Comparison of ENCODE assay signal across 8 cellular contexts in genomic region chr17:75876938-75877751, GRCh38. TPM values are rescaled to one million over a fixed set of nuclear protein-coding genes. Genes with fewer than 3 reads are reported as not detected.
DNase-seq lines count a peak whose midpoint lies in the region; ATAC-seq and TF ChIP-seq lines count a peak whose summit lies in the region.

No MANE protein-coding gene starts in this region.

- H3K27ac ChIP-seq in Peyer's patch = peak overlapping the region; percentile 86 to 95 (median 92)
- peak overlapping the region; percentile 41 for H3K27ac ChIP-seq in brain microvascular endothelial cell

- H3K4me1 ChIP-seq in Peyer's patch = peaks cover 3 to 47% (median 29%) of the 10 kb centered on the region in 4 donors
- H3K4me1 ChIP-seq in iPS-15b (ENCODE audit: control insufficient read depth, insufficient read depth, low read length) = no peaks in the 10 kb centered on the region

- peak overlapping the region; percentile 59 to 74 (median 69) for H3K4me3 ChIP-seq in Peyer's patch
- peak overlapping the region; percentile 54 for H3K4me3 ChIP-seq in brain microvascular endothelial cell (ENCODE audit: low read depth, low read length)
- peak overlapping the region; percentile 82 for H3K4me3 ChIP-seq in iPS-15b (ENCODE audit: low read depth, low read length)

- no peaks in the 10 kb centered on the region for H3K9me3 Mint-ChIP-seq in activated CD4-positive, alpha-beta T cell treated with anti-CD3 and anti-CD28 coated beads, Interleukin-2, amount 10 ng/mL, durations not matched to agents 24 days and 14 days

- H3K9ac ChIP-seq in iPS-15b (ENCODE audit: low read depth, low read length) = peak overlapping the region; percentile 8

- peak; percentile 82 for DNase-seq in activated CD4-positive, alpha-beta T cell treated with anti-CD3 and anti-CD28 coated beads, Interleukin-2, amount 10 ng/mL, durations not matched to agents 24 days and 14 days
- DNase-seq in activated CD4-positive, alpha-beta T cell treated with anti-CD3 and anti-CD28 coated beads, Interleukin-2, amount 50 U/mL, for 4 hours = no peak
- peak; percentile 56 to 89 (median 82) for DNase-seq in Peyer's patch
- DNase-seq in brain microvascular endothelial cell = peak; percentile 84
- DNase-seq in renal cortical epithelial cell (ENCODE audit: low read depth) = peak; percentile 94
- no peak for DNase-seq in SIG-M5 treated with dmso at 0.1 percent for 504 hours (lab: John Stamatoyannopoulos, UW; ENCODE audit: unreplicated experiment)

- H3K27me3 ChIP-seq in Peyer's patch (no peaks in the 10 kb centered on the region), brain microvascular endothelial cell (replicated peaks) (no peaks in the 10 kb centered on the region), iPS-15b (ENCODE audit: control insufficient read depth, insufficient read depth, low read length) (peaks cover 15% of the 10 kb centered on the region)

- H3K36me3 ChIP-seq in Peyer's patch = peaks cover 0 to 18% (median 0%) of the 10 kb centered on the region in 3 donors
- no peaks in the 10 kb centered on the region for H3K36me3 ChIP-seq in brain microvascular endothelial cell (replicated peaks)
- no peaks in the 10 kb centered on the region for H3K36me3 ChIP-seq in iPS-15b (ENCODE audit: control insufficient read depth, insufficient read depth, low read length)

- peaks cover 10% of the 10 kb centered on the region for H3K27me3 Mint-ChIP-seq in activated CD4-positive, alpha-beta T cell treated with anti-CD3 and anti-CD28 coated beads, Interleukin-2, amount 10 ng/mL, durations not matched to agents 24 days and 14 days

- intact Hi-C loops in activated CD4-positive, alpha-beta T cell treated with anti-CD3 and anti-CD28 coated beads, Interleukin-2, amount 10 ng/mL, durations not matched to agents 24 days and 14 days (cut with micrococcal nuclease) = loop anchor here (1.0 to 2.0 kb wide), 3 partner anchors 13 to 22 kb away; partner anchors contain the start of genes TRIM65 and WBP2

- peaks cover 42% of the 10 kb centered on the region for H3K4me1 Mint-ChIP-seq in activated CD4-positive, alpha-beta T cell treated with anti-CD3 and anti-CD28 coated beads, Interleukin-2, amount 10 ng/mL, durations not matched to agents 24 days and 14 days

- no peaks in the 10 kb centered on the region for H3K9me3 ChIP-seq in Peyer's patch
- no peaks in the 10 kb centered on the region for H3K9me3 ChIP-seq in iPS-15b (ENCODE audit: control insufficient read depth, insufficient read depth, low read length)

- H3K36me3 Mint-ChIP-seq in activated CD4-positive, alpha-beta T cell treated with anti-CD3 and anti-CD28 coated beads, Interleukin-2, amount 10 ng/mL, durations not matched to agents 24 days and 14 days (ENCODE audit: low read depth) = no peaks in the 10 kb centered on the region

- TF ChIP-seq POLR2A in Peyer's patch (IDR thresholded peaks at IDR 0.05) = no peak

- peak overlapping the region; percentile 96 for H3K27ac Mint-ChIP-seq in activated CD4-positive, alpha-beta T cell treated with anti-CD3 and anti-CD28 coated beads, Interleukin-2, amount 10 ng/mL, durations not matched to agents 24 days and 14 days

- TF ChIP-seq CTCF in Peyer's patch (IDR thresholded peaks at IDR 0.05) = no peak
- TF ChIP-seq CTCF in brain microvascular endothelial cell (IDR thresholded peaks at IDR 0.05; ENCODE audit: low read depth, low read length, missing control alignments) = peak; percentile 16

- peak overlapping the region; percentile 90 for H3K4me3 Mint-ChIP-seq in activated CD4-positive, alpha-beta T cell treated with anti-CD3 and anti-CD28 coated beads, Interleukin-2, amount 10 ng/mL, durations not matched to agents 24 days and 14 days

- in situ Hi-C loops in brain microvascular endothelial cell (cut with HindIII; ENCODE audit: low pct_ligation_motif_present, low sequenced_read_pairs) = no loop called here

- no peak for ATAC-seq in GM21619 (IDR thresholded peaks at IDR 0.05; ENCODE audit: unreplicated experiment)

RNA-seq across cellular contexts. Expression of gene TRIM47, which starts 1.2 kb away (rescaled TPM):
- total RNA-seq in activated CD4-positive, alpha-beta T cell treated with anti-CD3 and anti-CD28 coated beads, Interleukin-2, amount 10 ng/mL, durations not matched to agents 24 days and 14 days = 25.2 and 33.2 TPM in 2 replicates
- total RNA-seq in Peyer's patch = 10 to 100 TPM; 16.5 to 61.4 (median 45.7) TPM
- 36.9 and 39.9 TPM in 2 replicates for total RNA-seq in renal cortical epithelial cell

RNA-seq across cellular contexts. Expression of gene TRIM65, which starts 19.6 kb away (rescaled TPM):
- 47.6 and 48.1 TPM in 2 replicates for total RNA-seq in activated CD4-positive, alpha-beta T cell treated with anti-CD3 and anti-CD28 coated beads, Interleukin-2, amount 10 ng/mL, durations not matched to agents 24 days and 14 days
- 10 to 100 TPM; 14.0 to 22.7 (median 16.9) TPM for total RNA-seq in Peyer's patch
- 14.7 and 16.5 TPM in 2 replicates for total RNA-seq in renal cortical epithelial cell

RNA-seq across cellular contexts. Expression of gene WBP2, which starts 22.0 kb away (rescaled TPM):
- total RNA-seq in activated CD4-positive, alpha-beta T cell treated with anti-CD3 and anti-CD28 coated beads, Interleukin-2, amount 10 ng/mL, durations not matched to agents 24 days and 14 days = 68.9 and 70.0 TPM in 2 replicates
- 10 to 100 TPM; 45.4 to 61.4 (median 53.7) TPM for total RNA-seq in Peyer's patch
- 21.2 and 37.5 TPM in 2 replicates for total RNA-seq in renal cortical epithelial cell

RNA-seq across cellular contexts. Expression of gene MRPL38, which starts 27.5 kb away (rescaled TPM):
- total RNA-seq in activated CD4-positive, alpha-beta T cell treated with anti-CD3 and anti-CD28 coated beads, Interleukin-2, amount 10 ng/mL, durations not matched to agents 24 days and 14 days = 151 and 157 TPM in 2 replicates
- 10 to 100 TPM; 61.1 to 95.7 (median 72.9) TPM for total RNA-seq in Peyer's patch
- total RNA-seq in renal cortical epithelial cell = 32.1 and 33.9 TPM in 2 replicates

RNA-seq across cellular contexts. Expression of gene UNC13D, which starts 32.9 kb away (rescaled TPM):
- total RNA-seq in activated CD4-positive, alpha-beta T cell treated with anti-CD3 and anti-CD28 coated beads, Interleukin-2, amount 10 ng/mL, durations not matched to agents 24 days and 14 days = 158 and 161 TPM in 2 replicates
- total RNA-seq in Peyer's patch (10 to 100 TPM in 3 of 4 donors, 1 to 10 TPM in 1; 8.4 to 45.4 (median 22.2) TPM), renal cortical epithelial cell (0.70 and 0.87 TPM in 2 replicates)

Comparison
In these comparisons a context has a peak if more than half of its experiments do, and no peak if none do; other contexts are left out.
1. DNase-seq: peak in activated CD4-positive, alpha-beta T cell treated with anti-CD3 and anti-CD28 coated beads, Interleukin-2, amount 10 ng/mL, durations not matched to agents 24 days and 14 days (single experiment), Peyer's patch (3 of 3), brain microvascular endothelial cell (single experiment) and renal cortical epithelial cell (single experiment); none in activated CD4-positive, alpha-beta T cell treated with anti-CD3 and anti-CD28 coated beads, Interleukin-2, amount 50 U/mL, for 4 hours (0 of 2) and SIG-M5 treated with dmso at 0.1 percent for 504 hours (single experiment).
2. Peak in every context shown above with its lines, with median percentiles within 50 percentile points of each other: H3K4me3 ChIP-seq.